15 cellular contexts compared by ENCODE assay signal in the genomic region with DNA sequence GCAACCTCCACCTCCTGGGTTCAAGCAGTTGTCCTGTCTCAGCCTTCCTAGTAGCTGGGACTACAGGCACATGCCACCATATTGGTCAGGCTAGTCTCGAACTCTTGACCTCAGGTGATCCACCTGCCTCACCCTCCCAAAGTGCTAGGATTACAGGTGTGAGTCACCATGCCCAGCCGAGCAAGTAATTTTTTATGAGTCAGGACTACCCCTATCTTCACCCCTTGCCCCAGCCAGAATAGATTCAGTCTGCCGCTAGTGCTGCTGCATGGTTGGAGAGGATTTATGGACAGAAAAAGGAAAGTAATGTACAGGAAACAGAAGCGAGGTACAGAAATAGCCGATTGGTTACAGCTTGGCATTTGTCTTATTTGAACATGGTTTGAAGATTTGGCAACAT. TPM values are rescaled to one million over a fixed set of nuclear protein-coding genes. Genes with fewer than 3 reads are reported as not detected.
DNase-seq lines count a peak whose midpoint lies in the region; ATAC-seq and TF ChIP-seq lines count a peak whose summit lies in the region.
"Had no signal": no experiment of that assay in that cellular context is flagged by ENCODE, and none has a peak within 500 bp of the region (broad histone marks: within the 10 kb centered on the region; RNA-seq: fewer than 3 reads in every experiment).

No MANE protein-coding gene starts in this region.

- no peaks in the 10 kb centered on the region for H3K27me3 ChIP-seq in H9 (ENCODE audit: insufficient read depth, low read length)
- no peaks in the 10 kb centered on the region for H3K27me3 ChIP-seq in PC-3 (ENCODE audit: low read length)

- peak overlapping the region in 2 of 3 experiments; percentile 1 to 53; a peak in 3 of 7 replicates for H3K27ac Mint-ChIP-seq in H9
- H3K27ac Mint-ChIP-seq: CD8-positive, alpha-beta memory T cell had no signal

- CTCF ChIA-PET in PC-3 (lab: Charles Lee): no interaction called here

- no peak overlapping the region for H3K27ac ChIP-seq in H9 (ENCODE audit: insufficient read length, low read depth, low read length)
- H3K27ac ChIP-seq in PC-3 (ENCODE audit: low read length): no peak overlapping the region

- H2BK12ac ChIP-seq in H9 (ENCODE audit: insufficient read length, low read depth, low read length): no peak overlapping the region

- no peak overlapping the region for H3K56ac ChIP-seq in H9 (ENCODE audit: insufficient read length, low read depth, low read length)

- no peak overlapping the region for H2BK15ac ChIP-seq in H9 (ENCODE audit: low read depth, low read length)

- H4K5ac ChIP-seq in H9 (ENCODE audit: insufficient read length, low read depth, low read length): no peak overlapping the region

- no peak overlapping the region for H3T11ph ChIP-seq in H9 (ENCODE audit: low read length)

- intact Hi-C loops in PC-3 (cut with micrococcal nuclease): no loop called here

- no peak overlapping the region for H4K8ac ChIP-seq in H9 (replicated peaks; ENCODE audit: insufficient read length, low read depth, low read length)

- H3K9ac ChIP-seq in H9 (ENCODE audit: extremely low read depth, insufficient read length, low read length): no peak overlapping the region
- H3K9ac ChIP-seq in PC-3 (ENCODE audit: low read length): no peak overlapping the region

- H3K4me2 ChIP-seq in H9 (ENCODE audit: insufficient read depth, insufficient read length, low read length) (no peak overlapping the region), PC-3 (ENCODE audit: low read length) (no peak overlapping the region)

- H2AK5ac ChIP-seq in H9 (ENCODE audit: insufficient read length, low read length): no peak overlapping the region

- no peak overlapping the region for H2AFZ ChIP-seq in H9 (ENCODE audit: low read length)
- no peak overlapping the region for H2AFZ ChIP-seq in PC-3 (ENCODE audit: low read length)

- no peak overlapping the region for H3K4me3 Mint-ChIP-seq in H9
- H3K4me3 Mint-ChIP-seq: CD8-positive, alpha-beta memory T cell had no signal

- no peak overlapping the region for H3K4ac ChIP-seq in H9 (ENCODE audit: low read depth, low read length)

- peaks cover 18 to 21% of the 10 kb centered on the region in 2 experiments for H3K4me1 Mint-ChIP-seq in H9

- no peak overlapping the region for H2BK120ac ChIP-seq in H9 (ENCODE audit: low read depth, low read length, poor library complexity, severe bottlenecking)

- no peaks in the 10 kb centered on the region; the same call in 1 of the 2 replicates for H3K79me2 ChIP-seq in H9 (ENCODE audit: insufficient read depth, low read length)
- H3K79me2 ChIP-seq in PC-3 (ENCODE audit: low read length): peaks cover 3% of the 10 kb centered on the region; the same call in 1 of the 2 replicates

- no peaks in the 10 kb centered on the region for H3K9me2 ChIP-seq in PC-3 (replicated peaks; ENCODE audit: low read length)

- no peaks in the 10 kb centered on the region for H3F3A ChIP-seq in PC-3 (ENCODE audit: low read length, unreplicated experiment)

- no peak overlapping the region for H3K4me3 ChIP-seq in PC-3 (ENCODE audit: low read length)

- no peaks in the 10 kb centered on the region for H3K79me1 ChIP-seq in H9 (ENCODE audit: insufficient read depth, low read depth, low read length, poor library complexity, severe bottlenecking)

- no peak overlapping the region for H2BK20ac ChIP-seq in H9 (ENCODE audit: low read depth, low read length, poor library complexity, severe bottlenecking)

- POLR2A ChIA-PET in PC-3 (lab: Charles Lee; ENCODE audit: unreplicated experiment): no interaction called here

- H3K36me3 Mint-ChIP-seq in H9 (ENCODE audit: insufficient read depth in 1 of 3, low read depth in 3 of 3): peaks cover 0 to 9% (median 0%) of the 10 kb centered on the region in 3 experiments; a peak in 4 of 7 replicates

- H3K36me3 ChIP-seq in PC-3 (ENCODE audit: low read depth, low read length): no peaks in the 10 kb centered on the region

- H3K23me2 ChIP-seq in H9 (ENCODE audit: insufficient read length, low read depth, low read length, poor library complexity, severe bottlenecking): no peaks in the 10 kb centered on the region

- H2BK5ac ChIP-seq in H9 (ENCODE audit: insufficient read length, low read length): no peak overlapping the region

- no peaks in the 10 kb centered on the region for H3K9me3 ChIP-seq in H9 (ENCODE audit: control insufficient read depth, low read depth, low read length)
- no peaks in the 10 kb centered on the region for H3K9me3 ChIP-seq in PC-3 (ENCODE audit: low read length)

- no CpG with 5 or more reads among the region's 5 CpGs for WGBS in H9 (ENCODE audit: extremely low coverage, insufficient read length, low lambda C conversion rate)

- H3K14ac ChIP-seq in H9 (ENCODE audit: insufficient read depth, low read length): no peak overlapping the region

- H3K27me3 Mint-ChIP-seq in H9 (ENCODE audit: low read depth): no peaks in the 10 kb centered on the region
- H3K27me3 Mint-ChIP-seq: CD8-positive, alpha-beta memory T cell had no signal

- ATAC-seq in PC-3 (no peak), HG02973 (IDR thresholded peaks at IDR 0.05; ENCODE audit: unreplicated experiment) (no peak), GM19467 (IDR thresholded peaks at IDR 0.05; ENCODE audit: unreplicated experiment) (no peak), HG02623 (IDR thresholded peaks at IDR 0.05; ENCODE audit: unreplicated experiment) (no peak)
- ATAC-seq: Right ventricle myocardium inferior had no signal

- TF ChIP-seq CTCF in H9 (conservative IDR thresholded peaks at IDR 0.05) (no peak), PC-3 (conservative IDR thresholded peaks at IDR 0.05; ENCODE audit: low read depth, low read length) (no peak)

- no peak for DNase-seq in H9
- DNase-seq in PC-3: peak; percentile 35
- peak; percentile 10 for DNase-seq in astrocyte of the hippocampus (ENCODE audit: low read depth, low spot score)
- DNase-seq in kidney tubule cell (ENCODE audit: low spot score): peak; percentile 61
- DNase-seq in NCI-H446 (lab: John Stamatoyannopoulos, UW): no peak
- DNase-seq: C1 segment of cervical spinal cord; CD8-positive, alpha-beta memory T cell; NCI-H1105 treated with DMSO at 0.1 percent for 48 hours; NCI-H1694 treated with DMSO at 0.1 percent for 48 hours; NCI-H524 treated with DMSO at 0.1 percent for 48 hours; SW 1271 had no signal

- H4K20me1 ChIP-seq in H9 (ENCODE audit: control insufficient read depth, insufficient read depth, insufficient read length) (no peaks in the 10 kb centered on the region), PC-3 (ENCODE audit: low read length) (no peaks in the 10 kb centered on the region)

- no peak overlapping the region for H3K18ac ChIP-seq in H9 (ENCODE audit: insufficient read length, low read depth, low read length)

- H3K4me1 ChIP-seq in H9 (ENCODE audit: insufficient read depth, low read length) (no peaks in the 10 kb centered on the region; the same call in 1 of the 2 replicates), PC-3 (ENCODE audit: insufficient read depth, low read length) (peaks cover 8% of the 10 kb centered on the region)

- BruUV-seq in PC-3 (replicated peaks; lab: Mats Ljungman, UMichigan): no TSS peak

- H3K23ac ChIP-seq in H9 (ENCODE audit: insufficient read length, low read depth, low read length): no peak overlapping the region

- no peak overlapping the region for H4K91ac ChIP-seq in H9 (ENCODE audit: insufficient read length, low read depth, low read length)

- no peaks in the 10 kb centered on the region for H3K9me3 Mint-ChIP-seq in H9

RNA-seq across cellular contexts. Expression of a gene that starts 48.9 kb away (rescaled TPM):
- total RNA-seq in H9 (2021): 15.2 and 17.3 TPM in 2 replicates
- 10.0 and 11.1 TPM in 2 replicates for total RNA-seq in PC-3 (2014; rRNA removed)

Comparison
In these comparisons a context has a peak if more than half of its experiments do, and no peak if none do; other contexts are left out.
1. DNase-seq: peak in PC-3 (single experiment), astrocyte of the hippocampus (single experiment) and kidney tubule cell (single experiment); none in H9 (single experiment) and NCI-H446 (0 of 2).